ENCODE assay signal across 24 cellular contexts in genomic region chr6:165680975-165681374, GRCh38. TPM values are rescaled to one million over a fixed set of nuclear protein-coding genes. Genes with fewer than 3 reads are reported as not detected.
"Had no signal": no experiment of that assay in that cellular context is flagged by ENCODE, and none has a peak within 500 bp of the region (broad histone marks: within the 10 kb centered on the region; RNA-seq: fewer than 3 reads in every experiment).

No MANE protein-coding gene starts in this region.

- H3K4me1 ChIP-seq: esophagus squamous epithelium, gastrocnemius medialis, left lung, lower lobe of right lung had no signal

- H3K27me3 ChIP-seq: left lung had no signal

- H3K4me3 ChIP-seq: coronary artery, dorsolateral prefrontal cortex, esophagus squamous epithelium, gastrocnemius medialis, heart right ventricle, left lung, lower lobe of right lung, mucosa of descending colon had no signal

- ATAC-seq: esophagus mucosa; gastrocnemius medialis; heart right ventricle; left cardiac atrium; left lung; left ventricle myocardium superior; lower lobe of right lung; mucosa of descending colon; naive thymus-derived CD8-positive, alpha-beta T cell had no signal

- DNase-seq: dermis blood vessel endothelial cell; dorsolateral prefrontal cortex; effector CD4-positive, alpha-beta T cell; effector memory CD4-positive, alpha-beta T cell; erythroblast; esophagus squamous epithelium; foreskin fibroblast; foreskin melanocyte; gastrocnemius medialis; glutamatergic neuron; head of caudate nucleus; heart right ventricle; hippocampal formation; left cardiac atrium; left lung; left ventricle myocardium superior; lower lobe of right lung; mesenchymal stem cell; mucosa of descending colon; naive B cell; naive thymus-derived CD8-positive, alpha-beta T cell had no signal

- H3K27ac ChIP-seq: coronary artery, dorsolateral prefrontal cortex, epithelial cell of prostate, esophagus squamous epithelium, gastrocnemius medialis, heart right ventricle, left lung, lower lobe of right lung had no signal

- H3K9me3 ChIP-seq: esophagus squamous epithelium, gastrocnemius medialis, heart right ventricle, left lung, lower lobe of right lung, mucosa of descending colon had no signal

- H3K36me3 ChIP-seq: esophagus squamous epithelium, gastrocnemius medialis, heart right ventricle, left lung, lower lobe of right lung had no signal

RNA-seq across cellular contexts. Expression of gene PDE10A, which starts 17.9 kb away (rescaled TPM):
- total RNA-seq: naive thymus-derived CD8-positive, alpha-beta T cell had no signal
